11 cellular contexts compared by ENCODE assay signal in the genomic region with DNA sequence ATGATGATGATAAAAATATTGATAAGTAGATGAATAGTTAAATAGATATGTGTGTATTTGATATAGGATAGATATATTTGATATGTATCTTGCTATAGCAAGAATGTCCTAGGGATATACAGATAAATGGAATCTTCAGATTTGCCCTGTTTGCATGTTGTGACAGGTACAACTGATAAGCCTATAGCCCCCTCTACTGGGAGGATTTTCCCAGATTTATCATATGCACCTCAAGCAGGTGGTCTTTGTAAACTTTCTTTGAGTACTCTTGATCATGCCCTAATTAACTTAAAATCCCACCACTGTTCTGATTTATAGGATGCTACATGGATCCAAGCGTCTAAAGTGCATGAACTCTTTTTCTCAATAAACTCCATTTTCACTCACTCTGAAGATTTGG.
A peak's percentile ranks its signal among the peaks of the same experiment; 100 is the strongest.
DNase-seq lines count a peak whose midpoint lies in the region; ATAC-seq and TF ChIP-seq lines count a peak whose summit lies in the region.
"Had no signal": no experiment of that assay in that cellular context is flagged by ENCODE, and none has a peak within 500 bp of the region (broad histone marks: within the 10 kb centered on the region; RNA-seq: fewer than 3 reads in every experiment).

No MANE protein-coding gene starts in this region.

- H3K4me3 ChIP-seq in OCI-LY3 (ENCODE audit: low read length) (no peak overlapping the region), fibroblast of the aortic adventitia (ENCODE audit: low read depth, low read length) (no peak overlapping the region), transverse colon (no peak overlapping the region), prostate gland (no peak overlapping the region)

- TF ChIP-seq EP300 in transverse colon (IDR thresholded peaks at IDR 0.05; ENCODE audit: low read depth), result no peak

- no peak overlapping the region for H3K9ac ChIP-seq in OCI-LY3 (ENCODE audit: low read length)
- H3K9ac ChIP-seq: parathyroid adenoma had no signal

- no peaks in the 10 kb centered on the region for H4K20me1 ChIP-seq in OCI-LY3 (ENCODE audit: insufficient read depth, low read length)

- DNase-seq in NOMO-1 treated with DMSO at 0.1 percent for 48 hours (lab: John Stamatoyannopoulos, UW; ENCODE audit: unreplicated experiment) (peak; percentile 40), NOMO-1 treated with dmso at 0.1 percent for 144 hours (lab: John Stamatoyannopoulos, UW; ENCODE audit: unreplicated experiment) (no peak), fibroblast of the aortic adventitia (ENCODE audit: low read depth) (peak; percentile 35), transverse colon (no peak), prostate gland (ENCODE audit: low spot score) (no peak), NCI-H2196 treated with DMSO at 0.1 percent for 48 hours (lab: John Stamatoyannopoulos, UW; ENCODE audit: unreplicated experiment) (no peak)
- DNase-seq: dermis blood vessel endothelial cell, NCI-H510A had no signal

- H3K27me3 ChIP-seq in OCI-LY3 (ENCODE audit: low read depth, low read length) (no peaks in the 10 kb centered on the region), transverse colon (no peaks in the 10 kb centered on the region), prostate gland (replicated peaks; ENCODE audit: insufficient read depth) (no peaks in the 10 kb centered on the region)

- H3K9me3 ChIP-seq in OCI-LY3 (ENCODE audit: insufficient read depth, low read length), result no peaks in the 10 kb centered on the region
- no peaks in the 10 kb centered on the region for H3K9me3 ChIP-seq in transverse colon
- no peaks in the 10 kb centered on the region for H3K9me3 ChIP-seq in prostate gland

- TF ChIP-seq POLR2A in transverse colon (IDR thresholded peaks at IDR 0.05) (no peak), prostate gland (IDR thresholded peaks at IDR 0.05) (no peak)

- intact Hi-C loops in transverse colon (cut with DNase I; ENCODE audit: low total_unique reads) (no loop called here), prostate gland (cut with DNase I) (no loop called here)

- no peaks in the 10 kb centered on the region for H3K4me1 ChIP-seq in OCI-LY3 (ENCODE audit: low read length)
- peaks cover 0 to 4% (median 2%) of the 10 kb centered on the region in 4 donors for H3K4me1 ChIP-seq in transverse colon
- no peaks in the 10 kb centered on the region for H3K4me1 ChIP-seq in prostate gland (replicated peaks)
- H3K4me1 ChIP-seq: parathyroid adenoma had no signal

- no peak overlapping the region for H2AFZ ChIP-seq in OCI-LY3 (ENCODE audit: low read depth, low read length)
- H2AFZ ChIP-seq: parathyroid adenoma had no signal

- TF ChIP-seq CTCF in OCI-LY3 (IDR thresholded peaks at IDR 0.05; ENCODE audit: low read depth, low read length) (peak; percentile 32), fibroblast of the aortic adventitia (IDR thresholded peaks at IDR 0.05; ENCODE audit: insufficient read depth, low read length) (peak; percentile 14), transverse colon (IDR thresholded peaks at IDR 0.05) (peak in 4 of 5 experiments; percentile 38 to 51 (median 49)), prostate gland (IDR thresholded peaks at IDR 0.05) (peak in 1 of 4 experiments; percentile 11)

- H3K4me2 ChIP-seq in OCI-LY3 (ENCODE audit: low read length), result no peak overlapping the region

- no peaks in the 10 kb centered on the region for H3K36me3 ChIP-seq in OCI-LY3 (replicated peaks; ENCODE audit: low read depth, low read length)
- H3K36me3 ChIP-seq in transverse colon, result no peaks in the 10 kb centered on the region
- no peaks in the 10 kb centered on the region for H3K36me3 ChIP-seq in prostate gland

- in situ Hi-C loops in transverse colon (cut with MboI; ENCODE audit: low pct_ligation_motif_present in 1 of 4, low pct_unique_long_range_greater_than_20kb in 1 of 4, low sequenced_read_pairs in 3 of 4), result loop anchor here in 3 of 4 donors (25.0 kb wide), 1 partner anchor 630 kb away; no protein-coding TSS in a partner anchor

- ATAC-seq in GM21717 (IDR thresholded peaks at IDR 0.05; ENCODE audit: unreplicated experiment), result no peak

- no peak overlapping the region for H3K27ac ChIP-seq in OCI-LY3 (ENCODE audit: low read length)
- no peak overlapping the region for H3K27ac ChIP-seq in transverse colon
- H3K27ac ChIP-seq in prostate gland, result no peak overlapping the region
- H3K27ac ChIP-seq: parathyroid adenoma had no signal

- no peaks in the 10 kb centered on the region for H3K79me2 ChIP-seq in OCI-LY3 (ENCODE audit: low read length)
- H3K79me2 ChIP-seq: parathyroid adenoma had no signal

- WGBS in transverse colon (ENCODE audit: low coverage in 1 of 2), 2 donors, result 50 to 55% methylated on average over 1 of the region's 1 CpG
- WGBS in prostate gland, result 30% methylated on average over 1 of the region's 1 CpG

Comparison
In these comparisons a context has a peak if more than half of its experiments do, and no peak if none do; other contexts are left out.
1. DNase-seq: peak in NOMO-1 treated with DMSO at 0.1 percent for 48 hours (single experiment) and fibroblast of the aortic adventitia (single experiment); none in NOMO-1 treated with dmso at 0.1 percent for 144 hours (single experiment), transverse colon (single experiment), prostate gland (single experiment) and NCI-H2196 treated with DMSO at 0.1 percent for 48 hours (single experiment).